In genomic region chr1:156937883-156938282, GRCh38 we compare ENCODE assay signal across 16 cellular contexts. TPM values are rescaled to one million over a fixed set of nuclear protein-coding genes. Genes with fewer than 3 reads are reported as not detected.
DNase-seq lines count a peak whose midpoint lies in the region; ATAC-seq and TF ChIP-seq lines count a peak whose summit lies in the region.
"Had no signal": no experiment of that assay in that cellular context is flagged by ENCODE, and none has a peak within 500 bp of the region (broad histone marks: within the 10 kb centered on the region; RNA-seq: fewer than 3 reads in every experiment).

No MANE protein-coding gene starts in this region.

- intact Hi-C loops in posterior vena cava (cut with DNase I), result no loop called here

- H3K9me3 Mint-ChIP-seq in endothelial cell (ENCODE audit: unreplicated experiment), result no peaks in the 10 kb centered on the region
- H3K9me3 Mint-ChIP-seq: CD4-positive, alpha-beta memory T cell had no signal

- TF ChIP-seq CTCF in endothelial cell (IDR thresholded peaks at IDR 0.05; ENCODE audit: unreplicated experiment), result no peak

- peaks cover 39% of the 10 kb centered on the region for H3K36me3 Mint-ChIP-seq in endothelial cell (ENCODE audit: low read depth, unreplicated experiment)

- H3K4me3 Mint-ChIP-seq in endothelial cell (ENCODE audit: unreplicated experiment), result peak overlapping the region; percentile 37
- H3K4me3 Mint-ChIP-seq: CD14-positive monocyte; CD4-positive, alpha-beta memory T cell had no signal

- peak overlapping the region; percentile 52 for H3K27ac Mint-ChIP-seq in endothelial cell (ENCODE audit: unreplicated experiment)

- peaks cover 24% of the 10 kb centered on the region for H3K4me1 Mint-ChIP-seq in endothelial cell (ENCODE audit: unreplicated experiment)
- H3K4me1 Mint-ChIP-seq: CD14-positive monocyte had no signal

- DNase-seq in NCI-H187 (lab: John Stamatoyannopoulos, UW), result peak; percentile 54 to 72
- DNase-seq in NCI-H510A treated with DMSO at 0.1 percent for 48 hours (lab: John Stamatoyannopoulos, UW), result peak; percentile 41
- DNase-seq in endothelial cell (ENCODE audit: low spot score), result no peak
- DNase-seq in posterior vena cava (ENCODE audit: low spot score), result peak; percentile 79
- DNase-seq in stimulated activated CD4-positive, alpha-beta T cell treated with anti-CD3 and anti-CD28 coated beads, Interleukin-12 subunit alpha, Interleukin-12 subunit beta, amount 100 ng/mL, for 4 hours, result no peak
- DNase-seq: 8988T; CD4-positive, alpha-beta memory T cell; DMS79 treated with DMSO at 0.1 percent for 48 hours; GF-D8; GM23248; HCEC 1CT; IMR-90 had no signal

- peaks cover 16% of the 10 kb centered on the region for H3K27me3 Mint-ChIP-seq in endothelial cell (ENCODE audit: unreplicated experiment)

- no peak for ATAC-seq in HG03442 (IDR thresholded peaks at IDR 0.05; ENCODE audit: unreplicated experiment)
- no peak for ATAC-seq in HG02970 (IDR thresholded peaks at IDR 0.05; ENCODE audit: low FRiP score, unreplicated experiment)

RNA-seq across cellular contexts. Expression of gene LRRC71, which starts 17.5 kb away (rescaled TPM):
- total RNA-seq in endothelial cell (ENCODE audit: unreplicated experiment) (0.95 TPM), posterior vena cava (not detected)
- total RNA-seq: A673; CD4-positive, alpha-beta memory T cell; IMR-90 had no signal

RNA-seq across cellular contexts. Expression of gene PEAR1, which starts 44.4 kb away (rescaled TPM):
- total RNA-seq in endothelial cell (ENCODE audit: unreplicated experiment), result 50.7 TPM
- total RNA-seq in posterior vena cava, result 10 to 100 TPM; 14.5 to 14.6 TPM

Comparison
In these comparisons a context has a peak if more than half of its experiments do, and no peak if none do; other contexts are left out.
1. DNase-seq: peak in NCI-H187 (2 of 2), NCI-H510A treated with DMSO at 0.1 percent for 48 hours (single experiment) and posterior vena cava (single experiment); none in endothelial cell (single experiment) and stimulated activated CD4-positive, alpha-beta T cell treated with anti-CD3 and anti-CD28 coated beads, Interleukin-12 subunit alpha, Interleukin-12 subunit beta, amount 100 ng/mL, for 4 hours (single experiment).